9 cellular contexts compared by ENCODE assay signal in the genomic region with DNA sequence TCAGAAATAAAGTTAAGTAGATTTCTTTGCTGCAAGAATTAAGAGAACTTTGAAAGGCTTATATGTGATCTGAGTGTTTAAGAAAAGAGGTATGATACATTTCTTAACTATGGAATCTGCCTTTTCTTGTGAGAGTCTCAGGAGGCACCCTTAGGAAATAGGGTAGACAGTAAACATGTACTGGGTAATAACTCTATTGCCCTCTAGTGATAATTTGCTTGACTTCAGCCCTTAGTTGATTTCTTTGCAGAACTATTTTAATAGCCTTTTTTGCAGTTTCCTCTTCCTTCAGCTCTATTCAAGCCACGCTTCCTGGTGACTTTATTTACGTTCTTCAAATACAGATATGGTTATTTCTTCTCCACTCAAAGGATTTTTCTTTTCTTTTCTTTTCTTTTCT. TPM values are rescaled to one million over a fixed set of nuclear protein-coding genes. Genes with fewer than 3 reads are reported as not detected.
DNase-seq lines count a peak whose midpoint lies in the region; ATAC-seq and TF ChIP-seq lines count a peak whose summit lies in the region.
"Had no signal": no experiment of that assay in that cellular context is flagged by ENCODE, and none has a peak within 500 bp of the region (broad histone marks: within the 10 kb centered on the region; RNA-seq: fewer than 3 reads in every experiment).

No MANE protein-coding gene starts in this region.

- H3K36me3 ChIP-seq in gastroesophageal sphincter, result no peaks in the 10 kb centered on the region
- H3K36me3 ChIP-seq in tibial nerve, result no peaks in the 10 kb centered on the region
- H3K36me3 ChIP-seq in CD8-positive, alpha-beta T cell (ENCODE audit: insufficient read depth, low read length), result no peaks in the 10 kb centered on the region
- H3K36me3 ChIP-seq: neutrophil had no signal

- ATAC-seq in activated naive CD8-positive, alpha-beta T cell treated with anti-CD3 and anti-CD28 coated beads, Interleukin-2, amount 50 U/mL, for 24 hours, result peak; percentile 49
- peak; percentile 68 for ATAC-seq in gastroesophageal sphincter
- no peak for ATAC-seq in CD8-positive, alpha-beta T cell
- no peak for ATAC-seq in GM18867 (IDR thresholded peaks at IDR 0.05; ENCODE audit: unreplicated experiment)

- H3K4me3 Mint-ChIP-seq in activated naive CD8-positive, alpha-beta T cell treated with anti-CD3 and anti-CD28 coated beads, Interleukin-2, amount 50 U/mL, for 24 hours, result no peak overlapping the region
- H3K4me3 Mint-ChIP-seq in activated naive CD8-positive, alpha-beta T cell treated with anti-CD3 and anti-CD28 coated beads for 36 hours, result no peak overlapping the region
- no peak overlapping the region for H3K4me3 Mint-ChIP-seq in CD8-positive, alpha-beta T cell

- H3K27me3 ChIP-seq in gastroesophageal sphincter, result no peaks in the 10 kb centered on the region
- no peaks in the 10 kb centered on the region for H3K27me3 ChIP-seq in tibial nerve
- no peaks in the 10 kb centered on the region for H3K27me3 ChIP-seq in CD8-positive, alpha-beta T cell (ENCODE audit: insufficient read depth, low read length)
- H3K27me3 ChIP-seq: neutrophil had no signal

- H3K27ac ChIP-seq in gastroesophageal sphincter (no peak overlapping the region), tibial nerve (no peak overlapping the region)
- no peak overlapping the region for H3K27ac ChIP-seq in CD8-positive, alpha-beta T cell (ENCODE audit: low read depth, low read length)
- H3K27ac ChIP-seq: neutrophil had no signal

- 6 to 20% methylated on average over 2 of the region's 2 CpGs for WGBS in gastroesophageal sphincter (ENCODE audit: low coverage in 1 of 2), 2 donors
- 12 to 15% methylated on average over 2 of the region's 2 CpGs for WGBS in tibial nerve, 2 donors

- CTCF ChIA-PET in CD8-positive, alpha-beta T cell (lab: Charles Lee), result no interaction called here

- POLR2A ChIA-PET in CD8-positive, alpha-beta T cell (lab: Charles Lee), result no interaction called here

- TF ChIP-seq EP300 in gastroesophageal sphincter (IDR thresholded peaks at IDR 0.05), result no peak
- TF ChIP-seq EP300 in tibial nerve (IDR thresholded peaks at IDR 0.05), result peak in 1 of 2 donors; percentile 25

- no peaks in the 10 kb centered on the region for H3K4me1 Mint-ChIP-seq in activated naive CD8-positive, alpha-beta T cell treated with anti-CD3 and anti-CD28 coated beads, Interleukin-2, amount 50 U/mL, for 24 hours
- no peaks in the 10 kb centered on the region for H3K4me1 Mint-ChIP-seq in activated naive CD8-positive, alpha-beta T cell treated with anti-CD3 and anti-CD28 coated beads for 36 hours
- no peaks in the 10 kb centered on the region for H3K4me1 Mint-ChIP-seq in CD8-positive, alpha-beta T cell (ENCODE audit: low read depth)

- H3K4me1 ChIP-seq in gastroesophageal sphincter (no peaks in the 10 kb centered on the region), tibial nerve (no peaks in the 10 kb centered on the region)
- H3K4me1 ChIP-seq in CD8-positive, alpha-beta T cell (ENCODE audit: insufficient read depth, low read length), result no peaks in the 10 kb centered on the region

- TF ChIP-seq POLR2A in gastroesophageal sphincter (IDR thresholded peaks at IDR 0.05), result no peak
- no peak for TF ChIP-seq POLR2A in tibial nerve (IDR thresholded peaks at IDR 0.05)

- H3K9me3 Mint-ChIP-seq in activated naive CD8-positive, alpha-beta T cell treated with anti-CD3 and anti-CD28 coated beads, Interleukin-2, amount 50 U/mL, for 24 hours, result peaks cover 2% of the 10 kb centered on the region
- H3K9me3 Mint-ChIP-seq in activated naive CD8-positive, alpha-beta T cell treated with anti-CD3 and anti-CD28 coated beads for 36 hours, result peaks cover 3% of the 10 kb centered on the region
- H3K9me3 Mint-ChIP-seq in CD8-positive, alpha-beta T cell, result peaks cover 3% of the 10 kb centered on the region

- H3K4me3 ChIP-seq in gastroesophageal sphincter, result no peak overlapping the region
- no peak overlapping the region for H3K4me3 ChIP-seq in tibial nerve
- H3K4me3 ChIP-seq in CD8-positive, alpha-beta T cell (ENCODE audit: low read depth, low read length), result no peak overlapping the region

- TF ChIP-seq CTCF in gastroesophageal sphincter (IDR thresholded peaks at IDR 0.05) (peak; percentile 28 to 68 (median 60)), tibial nerve (IDR thresholded peaks at IDR 0.05) (peak; percentile 5 to 70 (median 43))
- no peak for TF ChIP-seq CTCF in CD8-positive, alpha-beta T cell (IDR thresholded peaks at IDR 0.05)

- H3K9me3 ChIP-seq in gastroesophageal sphincter (no peaks in the 10 kb centered on the region), tibial nerve (peaks cover 0 to 3% (median 0%) of the 10 kb centered on the region in 4 donors)
- H3K9me3 ChIP-seq in CD8-positive, alpha-beta T cell (ENCODE audit: low read length), result no peaks in the 10 kb centered on the region
- H3K9me3 ChIP-seq: neutrophil had no signal

- no peak overlapping the region for H3K27ac Mint-ChIP-seq in activated naive CD8-positive, alpha-beta T cell treated with anti-CD3 and anti-CD28 coated beads, Interleukin-2, amount 50 U/mL, for 24 hours
- no peak overlapping the region for H3K27ac Mint-ChIP-seq in activated naive CD8-positive, alpha-beta T cell treated with anti-CD3 and anti-CD28 coated beads for 36 hours
- H3K27ac Mint-ChIP-seq in CD8-positive, alpha-beta T cell, result no peak overlapping the region

- intact Hi-C loops in CD8-positive, alpha-beta T cell (cut with DNase I, micrococcal nuclease), result no loop called here

- no peaks in the 10 kb centered on the region for H3K36me3 Mint-ChIP-seq in activated naive CD8-positive, alpha-beta T cell treated with anti-CD3 and anti-CD28 coated beads, Interleukin-2, amount 50 U/mL, for 24 hours (ENCODE audit: low read depth)
- H3K36me3 Mint-ChIP-seq in activated naive CD8-positive, alpha-beta T cell treated with anti-CD3 and anti-CD28 coated beads for 36 hours, result no peaks in the 10 kb centered on the region
- H3K36me3 Mint-ChIP-seq in CD8-positive, alpha-beta T cell, result no peaks in the 10 kb centered on the region

- peaks cover 10% of the 10 kb centered on the region for H3K27me3 Mint-ChIP-seq in activated naive CD8-positive, alpha-beta T cell treated with anti-CD3 and anti-CD28 coated beads, Interleukin-2, amount 50 U/mL, for 24 hours
- peaks cover 4% of the 10 kb centered on the region for H3K27me3 Mint-ChIP-seq in activated naive CD8-positive, alpha-beta T cell treated with anti-CD3 and anti-CD28 coated beads for 36 hours
- no peaks in the 10 kb centered on the region for H3K27me3 Mint-ChIP-seq in CD8-positive, alpha-beta T cell (ENCODE audit: low read depth)

- no peak for DNase-seq in activated naive CD8-positive, alpha-beta T cell treated with anti-CD3 and anti-CD28 coated beads, Interleukin-2, amount 50 U/mL, for 24 hours
- no peak for DNase-seq in activated naive CD8-positive, alpha-beta T cell treated with anti-CD3 and anti-CD28 coated beads for 36 hours
- DNase-seq in SK-N-DZ (ENCODE audit: low spot score), result peak; percentile 13
- DNase-seq in tibial nerve (ENCODE audit: low spot score in 2 of 2), result no peak
- no peak for DNase-seq in CD8-positive, alpha-beta T cell
- no peak for DNase-seq in stimulated activated CD4-positive, alpha-beta T cell treated with anti-CD3 and anti-CD28 coated beads, Interleukin-2, amount 100 ng/mL, for 24 hours

RNA-seq across cellular contexts. Expression of gene CCNA1, which starts 37.0 kb away (rescaled TPM):
- under 1 TPM in 1 of 2 experiments, not detected in 1; 0.16 TPM for total RNA-seq in activated naive CD8-positive, alpha-beta T cell treated with anti-CD3 and anti-CD28 coated beads for 36 hours
- polyA plus RNA-seq in SK-N-DZ (2014; cell fraction: cytosol; rRNA removed), result 2.2 and 2.6 TPM in 2 replicates
- polyA plus RNA-seq in SK-N-DZ (2014; cell fraction: nucleus; rRNA removed), result 1.9 and 2.4 TPM in 2 replicates
- total RNA-seq in gastroesophageal sphincter (1 to 10 TPM in 1 of 4 donors, under 1 TPM in 1, not detected in 2; 0.49 to 2.2 TPM), tibial nerve (1 to 10 TPM in 3 of 4 donors, under 1 TPM in 1; 0.30 to 4.8 (median 1.7) TPM)
- total RNA-seq in CD8-positive, alpha-beta T cell, result not detected

RNA-seq across cellular contexts. Expression of gene SPART, which starts 49.1 kb away (rescaled TPM):
- 10 to 100 TPM; 27.5 to 28.9 TPM for total RNA-seq in activated naive CD8-positive, alpha-beta T cell treated with anti-CD3 and anti-CD28 coated beads for 36 hours
- 73.8 and 95.2 TPM in 2 replicates for polyA plus RNA-seq in SK-N-DZ (2014; cell fraction: cytosol; rRNA removed)
- 45.8 and 72.3 TPM in 2 replicates for polyA plus RNA-seq in SK-N-DZ (2014; cell fraction: nucleus; rRNA removed)
- total RNA-seq in gastroesophageal sphincter (100 to 1,000 TPM; 113 to 173 (median 128) TPM), tibial nerve (10 to 100 TPM; 50.7 to 77.4 (median 62.4) TPM)
- 10 to 100 TPM; 16.2 to 20.1 TPM for total RNA-seq in CD8-positive, alpha-beta T cell

Comparison
In these comparisons a context has a peak if more than half of its experiments do, and no peak if none do; other contexts are left out.
1. ATAC-seq: peak in activated naive CD8-positive, alpha-beta T cell treated with anti-CD3 and anti-CD28 coated beads, Interleukin-2, amount 50 U/mL, for 24 hours (single experiment) and gastroesophageal sphincter (single experiment); none in CD8-positive, alpha-beta T cell (single experiment) and GM18867 (single experiment).